In genomic region chr4:142373610-142374009, GRCh38 we compare ENCODE assay signal across 14 cellular contexts.
DNase-seq lines count a peak whose midpoint lies in the region; ATAC-seq and TF ChIP-seq lines count a peak whose summit lies in the region.
"Had no signal": no experiment of that assay in that cellular context is flagged by ENCODE, and none has a peak within 500 bp of the region (broad histone marks: within the 10 kb centered on the region; RNA-seq: fewer than 3 reads in every experiment).

No MANE protein-coding gene starts in this region.

- BruUV-seq in MCF 10A (replicated peaks; lab: Mats Ljungman, UMichigan) (no TSS peak), PC-9 (replicated peaks; lab: Mats Ljungman, UMichigan) (no TSS peak)

- intact Hi-C loops in MCF 10A (cut with micrococcal nuclease) = loop anchor here (5.0 kb wide), 1 partner anchor 34 kb away; no protein-coding TSS in a partner anchor
- intact Hi-C loops in breast epithelium (cut with DNase I; ENCODE audit: low total_unique reads) = loop anchor here (2.0 kb wide), 1 partner anchor 67 kb away; no protein-coding TSS in a partner anchor
- intact Hi-C loops in PC-9 (cut with micrococcal nuclease; ENCODE audit: unreplicated experiment) = no loop called here
- intact Hi-C loops in upper lobe of right lung (cut with DNase I) = no loop called here

- no peak overlapping the region for H3K27ac ChIP-seq in breast epithelium
- H3K27ac ChIP-seq in PC-9 = 0 out of 2 replicates have a peak overlapping the region, but pooled peaks have one; percentile 26
- H3K27ac ChIP-seq in epithelial cell of prostate = peak overlapping the region; percentile 44
- H3K27ac ChIP-seq in thoracic aorta = peak overlapping the region; percentile 37 to 69
- no peak overlapping the region for H3K27ac ChIP-seq in upper lobe of right lung
- H3K27ac ChIP-seq: body of pancreas, KMS-11 had no signal

- no peaks in the 10 kb centered on the region for H3K27me3 Mint-ChIP-seq in MCF 10A (ENCODE audit: insufficient read depth, unreplicated experiment)
- H3K27me3 Mint-ChIP-seq: progenitor cell of endocrine pancreas had no signal

- peaks cover 36% of the 10 kb centered on the region for H3K79me2 ChIP-seq in PC-9 (ENCODE audit: low read depth)

- no peaks in the 10 kb centered on the region for H3K36me3 ChIP-seq in breast epithelium
- peaks cover 8% of the 10 kb centered on the region; the same call in 1 of the 2 replicates for H3K36me3 ChIP-seq in PC-9 (ENCODE audit: low read depth)
- no peaks in the 10 kb centered on the region for H3K36me3 ChIP-seq in thoracic aorta
- no peaks in the 10 kb centered on the region for H3K36me3 ChIP-seq in upper lobe of right lung

- peak; percentile 34 for ATAC-seq in thoracic aorta (ENCODE audit: insufficient number of reproducible peaks, low FRiP score, low read depth)
- ATAC-seq in upper lobe of right lung = no peak
- ATAC-seq in HG02981 (IDR thresholded peaks at IDR 0.05; ENCODE audit: unreplicated experiment) = no peak
- ATAC-seq: body of pancreas had no signal

- H3K27me3 ChIP-seq in breast epithelium (no peaks in the 10 kb centered on the region), PC-9 (ENCODE audit: insufficient read depth, low read depth) (no peaks in the 10 kb centered on the region), thoracic aorta (replicated peaks; ENCODE audit: insufficient read depth) (no peaks in the 10 kb centered on the region), upper lobe of right lung (no peaks in the 10 kb centered on the region)
- H3K27me3 ChIP-seq: body of pancreas had no signal

- no peak for TF ChIP-seq POLR2A in breast epithelium (IDR thresholded peaks at IDR 0.05)

- TF ChIP-seq CTCF in MCF 10A (IDR thresholded peaks at IDR 0.05; ENCODE audit: unreplicated experiment) (no peak), breast epithelium (IDR thresholded peaks at IDR 0.05) (no peak), PC-9 (conservative IDR thresholded peaks at IDR 0.05) (no peak), thoracic aorta (IDR thresholded peaks at IDR 0.05) (no peak), upper lobe of right lung (IDR thresholded peaks at IDR 0.05) (no peak)

- peaks cover 36% of the 10 kb centered on the region for H3K4me1 Mint-ChIP-seq in MCF 10A (ENCODE audit: insufficient read depth, unreplicated experiment)

- H3F3A ChIP-seq in PC-9 (ENCODE audit: insufficient read depth, low read depth) = peaks cover 9% of the 10 kb centered on the region; the same call in 1 of the 2 replicates

- H3K9me2 ChIP-seq in PC-9 (ENCODE audit: insufficient read depth) = no peaks in the 10 kb centered on the region

- H3K4me3 Mint-ChIP-seq in MCF 10A (ENCODE audit: unreplicated experiment) = no peak overlapping the region

- H3K36me3 Mint-ChIP-seq in MCF 10A (ENCODE audit: insufficient read depth, unreplicated experiment) = peaks cover 2% of the 10 kb centered on the region

- POLR2A ChIA-PET in MCF 10A (lab: Yijun Ruan, JAX) (interaction anchor here (0.7 to 3.2 kb wide), 5 partner anchors 10 to 108 kb away, joined by 3 to 18 read pairs (median 3); no protein-coding TSS in a partner anchor), PC-9 (lab: Charles Lee; ENCODE audit: unreplicated experiment) (no interaction called here)

- H4K20me1 ChIP-seq in PC-9 (ENCODE audit: insufficient read depth) = no peaks in the 10 kb centered on the region

- CTCF ChIA-PET in MCF 10A (lab: Yijun Ruan, JAX) (interaction anchor here (0.7 to 1.8 kb wide), 6 partner anchors 19 to 500 kb away, joined by 3 to 5 read pairs (median 4); no protein-coding TSS in a partner anchor), PC-9 (lab: Charles Lee) (no interaction called here)

- H3K4me3 ChIP-seq in breast epithelium (no peak overlapping the region), PC-9 (no peak overlapping the region), thoracic aorta (no peak overlapping the region), upper lobe of right lung (no peak overlapping the region)
- H3K4me3 ChIP-seq: body of pancreas had no signal

- H3K4me1 ChIP-seq in breast epithelium = no peaks in the 10 kb centered on the region
- H3K4me1 ChIP-seq in PC-9 (replicated peaks; ENCODE audit: insufficient read depth) = peaks cover 10% of the 10 kb centered on the region
- peaks cover 9 to 20% of the 10 kb centered on the region in 2 donors for H3K4me1 ChIP-seq in thoracic aorta (ENCODE audit: control insufficient read depth in 1 of 2, low read depth in 2 of 2)
- peaks cover 5% of the 10 kb centered on the region for H3K4me1 ChIP-seq in upper lobe of right lung

- H3K9me3 ChIP-seq in breast epithelium (peaks cover 0 to 5% of the 10 kb centered on the region in 2 donors), PC-9 (ENCODE audit: insufficient read depth, low read depth) (peaks cover 6% of the 10 kb centered on the region; the same call in 1 of the 2 replicates), thoracic aorta (no peaks in the 10 kb centered on the region), upper lobe of right lung (no peaks in the 10 kb centered on the region)
- H3K9me3 ChIP-seq: body of pancreas had no signal

- H3K27ac Mint-ChIP-seq in MCF 10A (ENCODE audit: low read depth, unreplicated experiment) = peak overlapping the region; percentile 61
- H3K27ac Mint-ChIP-seq: progenitor cell of endocrine pancreas had no signal

- H3K9me3 Mint-ChIP-seq in MCF 10A (ENCODE audit: unreplicated experiment) = peaks cover 16% of the 10 kb centered on the region

- H2AFZ ChIP-seq in PC-9 = no peak overlapping the region

- DNase-seq in MCF 10A (ENCODE audit: unreplicated experiment) (peak; percentile 55), breast epithelium (ENCODE audit: low spot score in 2 of 2) (no peak), PC-9 (no peak), epithelial cell of prostate (ENCODE audit: low read depth, low spot score) (no peak), thoracic aorta (ENCODE audit: low spot score) (no peak), Kasumi-1 (lab: John Stamatoyannopoulos, UW) (no peak), upper lobe of right lung (no peak)
- DNase-seq: activated CD4-positive, alpha-beta T cell treated with anti-CD3 and anti-CD28 coated beads, Interleukin-2, amount 50 U/mL, for 1 hour; body of pancreas; NCI-H1694; stimulated activated naive CD4-positive, alpha-beta T cell had no signal

- no peak overlapping the region for H3K4me2 ChIP-seq in PC-9
- H3K4me2 ChIP-seq: KMS-11 had no signal

Comparison
In these comparisons a context has a peak if more than half of its experiments do, and no peak if none do; other contexts are left out.
1. H3K27ac ChIP-seq: peak in PC-9 (single experiment), epithelial cell of prostate (single experiment) and thoracic aorta (2 of 2); none in breast epithelium (0 of 2) and upper lobe of right lung (single experiment).
2. intact Hi-C loops: an anchor here in MCF 10A (5.0 kb wide) and breast epithelium (2.0 kb wide); none called in PC-9 and upper lobe of right lung.